33 cellular contexts compared by ENCODE assay signal in the genomic region with DNA sequence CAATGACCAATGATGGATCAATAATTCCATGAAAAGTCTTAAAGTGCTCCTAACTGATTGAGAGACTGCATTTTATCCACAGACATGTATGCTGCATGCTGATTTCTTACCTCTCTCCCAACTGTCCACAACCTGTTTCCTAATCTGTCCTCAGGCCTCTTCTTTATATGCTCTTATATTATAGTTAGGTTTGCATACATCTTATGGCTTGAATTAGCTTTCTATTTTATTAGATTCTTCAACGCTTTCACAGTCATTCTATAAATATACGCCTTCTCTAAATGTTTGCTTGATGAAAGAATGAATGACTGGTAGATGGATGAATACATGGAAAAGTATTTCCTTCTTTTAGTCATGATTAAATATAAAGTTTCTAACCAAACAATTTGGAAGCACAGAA.
"Had no signal": no experiment of that assay in that cellular context is flagged by ENCODE, and none has a peak within 500 bp of the region (broad histone marks: within the 10 kb centered on the region; RNA-seq: fewer than 3 reads in every experiment).

No MANE protein-coding gene starts in this region.

- H3K4me1 ChIP-seq: body of pancreas, foreskin keratinocyte, gastrocnemius medialis, heart left ventricle had no signal

- H3K27me3 ChIP-seq: body of pancreas, cardiac muscle cell, dorsolateral prefrontal cortex, gastrocnemius medialis, heart left ventricle had no signal

- H3K4me3 ChIP-seq: body of pancreas, cardiac muscle cell, coronary artery, dorsolateral prefrontal cortex, gastrocnemius medialis, heart left ventricle had no signal

- DNase-seq: activated B cell treated with CpG ODN at 0.5 μM for 24 hours; activated CD4-positive, alpha-beta memory T cell treated with anti-CD3 and anti-CD28 coated beads for 36 hours; activated CD4-positive, alpha-beta T cell treated with anti-CD3 and anti-CD28 coated beads for 36 hours; activated CD4-positive, alpha-beta T cell treated with anti-CD3 and anti-CD28 coated beads, Interleukin-2, amount 10 ng/mL, durations not matched to agents 24 days and 14 days; activated CD8-positive, alpha-beta memory T cell treated with anti-CD3 and anti-CD28 coated beads, Interleukin-2, amount 50 U/mL, for 48 hours; activated gamma-delta T cell; activated naive CD4-positive, alpha-beta T cell; activated naive CD4-positive, alpha-beta T cell treated with anti-CD3 and anti-CD28 coated beads, Interleukin-2, amount 10 ng/mL, durations not matched to agents 7 days and 5 days; activated naive CD8-positive, alpha-beta T cell treated with anti-CD3 and anti-CD28 coated beads, Interleukin-2, amount 10 ng/mL, durations not matched to agents 7 days and 5 days; activated T-cell treated with anti-CD3 and anti-CD28 coated beads for 4 hours; activated T-cell treated with anti-CD3 and anti-CD28 coated beads, Interleukin-2, amount 50 U/mL, for 24 hours; activated T-cell treated with anti-CD3 and anti-CD28 coated beads, Interleukin-2, amount 50 U/mL, for 72 hours; amniotic stem cell; anterior cingulate cortex; body of pancreas; central memory CD4-positive, alpha-beta T cell; cerebellar nuclear complex; dorsolateral prefrontal cortex; effector memory CD4-positive, alpha-beta T cell; endodermal cell; foreskin keratinocyte; gastrocnemius medialis; glutamatergic neuron; heart left ventricle; T-helper 1 cell; T-helper 17 cell; T1000; WERI-Rb-1 had no signal

- H3K27ac ChIP-seq: body of pancreas, cardiac muscle cell, coronary artery, dorsolateral prefrontal cortex, foreskin keratinocyte, gastrocnemius medialis, heart left ventricle, WERI-Rb-1 had no signal

- ATAC-seq: activated CD4-positive, alpha-beta T cell treated with anti-CD3 and anti-CD28 coated beads for 36 hours; activated CD4-positive, CD25-positive, alpha-beta regulatory T cell treated with anti-CD3 and anti-CD28 coated beads, Interleukin-2, amount 50 U/mL, for 24 hours; activated naive CD4-positive, alpha-beta T cell treated with anti-CD3 and anti-CD28 coated beads, Interleukin-2, amount 50 U/mL, for 72 hours; activated T-cell treated with anti-CD3 and anti-CD28 coated beads, Interleukin-2, amount 50 U/mL, for 72 hours; body of pancreas; esophagus mucosa; foreskin keratinocyte; gastrocnemius medialis; heart left ventricle; T-helper 17 cell had no signal

- H3K9me3 ChIP-seq: body of pancreas, gastrocnemius medialis had no signal

- H3K36me3 ChIP-seq: cardiac muscle cell, gastrocnemius medialis, heart left ventricle, WERI-Rb-1 had no signal
